2 cellular contexts compared by ENCODE assay signal in the genomic region with DNA sequence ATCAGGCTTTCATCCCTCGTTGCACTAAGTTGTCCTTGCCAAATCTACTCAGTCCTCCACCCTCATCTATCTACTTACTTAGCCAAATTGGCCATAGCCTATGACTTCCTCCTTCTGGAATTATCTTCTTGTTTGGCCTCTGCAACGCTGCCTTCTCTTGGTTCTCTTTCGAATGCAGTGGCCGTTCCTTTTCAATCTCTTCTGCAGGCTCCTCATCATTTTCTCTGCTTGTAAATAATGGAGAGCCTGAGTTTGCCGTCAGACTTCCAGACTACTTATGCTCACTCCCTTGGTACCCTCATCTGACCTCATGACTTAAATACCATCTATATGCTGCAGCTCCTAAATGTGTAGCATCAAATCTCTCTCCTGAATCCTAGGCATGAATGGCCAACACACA.
TF ChIP-seq lines count a peak whose summit lies in the region.

No MANE protein-coding gene starts in this region.

TF ChIP-seq in GM23338, 12 proteins besides CTCF, POLR2A, EP300 and RAD21 (continues in another document):
- no peak for TF ChIP-seq JUNB (IDR thresholded peaks at IDR 0.05; ENCODE audit: unreplicated experiment)
- no peak for TF ChIP-seq CREB1 (CRISPR knock-in tag; IDR thresholded peaks at IDR 0.05; ENCODE audit: low read depth)
- TF ChIP-seq ZNF462 (CRISPR knock-in tag; IDR thresholded peaks at IDR 0.05): no peak
- TF ChIP-seq ZNF114 (CRISPR knock-in tag; IDR thresholded peaks at IDR 0.05): no peak
- TF ChIP-seq EZH2 (IDR thresholded peaks at IDR 0.05; ENCODE audit: low read depth, unreplicated experiment): no peak
- TF ChIP-seq, protein P1, sequence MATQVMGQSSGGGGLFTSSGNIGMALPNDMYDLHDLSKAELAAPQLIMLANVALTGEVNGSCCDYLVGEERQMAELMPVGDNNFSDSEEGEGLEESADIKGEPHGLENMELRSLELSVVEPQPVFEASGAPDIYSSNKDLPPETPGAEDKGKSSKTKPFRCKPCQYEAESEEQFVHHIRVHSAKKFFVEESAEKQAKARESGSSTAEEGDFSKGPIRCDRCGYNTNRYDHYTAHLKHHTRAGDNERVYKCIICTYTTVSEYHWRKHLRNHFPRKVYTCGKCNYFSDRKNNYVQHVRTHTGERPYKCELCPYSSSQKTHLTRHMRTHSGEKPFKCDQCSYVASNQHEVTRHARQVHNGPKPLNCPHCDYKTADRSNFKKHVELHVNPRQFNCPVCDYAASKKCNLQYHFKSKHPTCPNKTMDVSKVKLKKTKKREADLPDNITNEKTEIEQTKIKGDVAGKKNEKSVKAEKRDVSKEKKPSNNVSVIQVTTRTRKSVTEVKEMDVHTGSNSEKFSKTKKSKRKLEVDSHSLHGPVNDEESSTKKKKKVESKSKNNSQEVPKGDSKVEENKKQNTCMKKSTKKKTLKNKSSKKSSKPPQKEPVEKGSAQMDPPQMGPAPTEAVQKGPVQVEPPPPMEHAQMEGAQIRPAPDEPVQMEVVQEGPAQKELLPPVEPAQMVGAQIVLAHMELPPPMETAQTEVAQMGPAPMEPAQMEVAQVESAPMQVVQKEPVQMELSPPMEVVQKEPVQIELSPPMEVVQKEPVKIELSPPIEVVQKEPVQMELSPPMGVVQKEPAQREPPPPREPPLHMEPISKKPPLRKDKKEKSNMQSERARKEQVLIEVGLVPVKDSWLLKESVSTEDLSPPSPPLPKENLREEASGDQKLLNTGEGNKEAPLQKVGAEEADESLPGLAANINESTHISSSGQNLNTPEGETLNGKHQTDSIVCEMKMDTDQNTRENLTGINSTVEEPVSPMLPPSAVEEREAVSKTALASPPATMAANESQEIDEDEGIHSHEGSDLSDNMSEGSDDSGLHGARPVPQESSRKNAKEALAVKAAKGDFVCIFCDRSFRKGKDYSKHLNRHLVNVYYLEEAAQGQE (IDR thresholded peaks at IDR 0.05; ENCODE audit: unreplicated experiment): no peak
- no peak for TF ChIP-seq NANOG (IDR thresholded peaks at IDR 0.05; ENCODE audit: borderline replicate concordance)
- no peak for TF ChIP-seq STAT1 (IDR thresholded peaks at IDR 0.05; ENCODE audit: unreplicated experiment)
- no peak for TF ChIP-seq EZH2phosphoT487 (IDR thresholded peaks at IDR 0.05; ENCODE audit: unreplicated experiment)
- TF ChIP-seq, protein P2, sequence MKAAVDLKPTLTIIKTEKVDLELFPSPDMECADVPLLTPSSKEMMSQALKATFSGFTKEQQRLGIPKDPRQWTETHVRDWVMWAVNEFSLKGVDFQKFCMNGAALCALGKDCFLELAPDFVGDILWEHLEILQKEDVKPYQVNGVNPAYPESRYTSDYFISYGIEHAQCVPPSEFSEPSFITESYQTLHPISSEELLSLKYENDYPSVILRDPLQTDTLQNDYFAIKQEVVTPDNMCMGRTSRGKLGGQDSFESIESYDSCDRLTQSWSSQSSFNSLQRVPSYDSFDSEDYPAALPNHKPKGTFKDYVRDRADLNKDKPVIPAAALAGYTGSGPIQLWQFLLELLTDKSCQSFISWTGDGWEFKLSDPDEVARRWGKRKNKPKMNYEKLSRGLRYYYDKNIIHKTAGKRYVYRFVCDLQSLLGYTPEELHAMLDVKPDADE (IDR thresholded peaks at IDR 0.05): no peak

TF ChIP-seq in K562, 482 proteins besides CTCF, POLR2A, EP300 and RAD21:
- TF ChIP-seq SPI1 (IDR thresholded peaks at IDR 0.05; ENCODE audit: borderline replicate concordance, low read depth, low read length) (0 out of 2 replicates have a peak, but pooled peaks have one; percentile 7), CBX2 (IDR thresholded peaks at IDR 0.05; ENCODE audit: insufficient read depth, low read length, poor library complexity, severe bottlenecking) (peak; percentile 56), ZNF436 (CRISPR knock-in tag; IDR thresholded peaks at IDR 0.05) (no peak)
